ENCODE assay signal across 31 cellular contexts in the genomic region with DNA sequence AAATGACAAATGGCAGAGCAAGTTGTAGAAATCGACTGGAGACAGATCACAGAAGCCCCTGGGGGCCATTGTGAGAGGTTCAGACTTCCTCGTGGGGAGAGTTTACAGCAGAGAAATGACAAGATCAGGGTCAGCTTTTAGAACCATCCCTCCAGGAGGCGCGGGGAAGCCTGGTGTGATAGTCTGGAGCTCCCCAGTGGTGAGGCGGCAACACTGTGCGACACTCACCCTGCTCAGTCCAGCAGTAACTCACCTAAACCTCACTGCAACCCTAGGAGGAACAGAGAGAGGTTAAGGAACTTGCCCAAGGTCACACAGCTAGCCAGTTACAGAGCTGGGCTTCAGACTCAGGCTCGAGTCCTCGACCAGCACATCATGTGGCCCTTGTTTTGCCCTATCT.
"Had no signal": no experiment of that assay in that cellular context is flagged by ENCODE, and none has a peak within 500 bp of the region (broad histone marks: within the 10 kb centered on the region; RNA-seq: fewer than 3 reads in every experiment).

No MANE protein-coding gene starts in this region.

- DNase-seq: activated CD4-positive, alpha-beta T cell treated with anti-CD3 and anti-CD28 coated beads for 36 hours; activated CD4-positive, alpha-beta T cell treated with anti-CD3 and anti-CD28 coated beads, Interleukin-2, amount 10 ng/mL, durations not matched to agents 7 days and 5 days; activated CD4-positive, alpha-beta T cell treated with anti-CD3 and anti-CD28 coated beads, Interleukin-2, amount 50 U/mL, for 48 hours; activated CD8-positive, alpha-beta T cell treated with anti-CD3 and anti-CD28 coated beads, Interleukin-2, amount 10 ng/mL, durations not matched to agents 7 days and 5 days; activated gamma-delta T cell; activated naive CD4-positive, alpha-beta T cell treated with Interleukin-2 at 50 U/mL for 16 hours; activated naive CD8-positive, alpha-beta T cell treated with anti-CD3 and anti-CD28 coated beads, Interleukin-2, amount 10 ng/mL, durations not matched to agents 7 days and 5 days; activated T-cell treated with anti-CD3 and anti-CD28 coated beads, Interleukin-2, amount 50 U/mL, for 24 hours; amygdala; Kasumi-1; MM.1S; MV-4-11; NCI-H1105; NCI-H1417 treated with DMSO at 0.1 percent for 48 hours; NCI-H187 treated with DMSO at 0.1 percent for 48 hours; NCI-H2081; NCI-H226; NCI-H446 treated with DMSO at 0.1 percent for 48 hours; NCI-H524 treated with DMSO at 0.1 percent for 48 hours; PC-3; Peyer's patch; SIG-M5; T1000 had no signal

- H3K27me3 ChIP-seq: ascending aorta, cardiac muscle cell, Peyer's patch had no signal

- H3K4me1 Mint-ChIP-seq: activated CD4-positive, alpha-beta T cell treated with anti-CD3 and anti-CD28 coated beads for 36 hours; activated CD4-positive, alpha-beta T cell treated with anti-CD3 and anti-CD28 coated beads, Interleukin-2, amount 10 ng/mL, durations not matched to agents 7 days and 5 days; activated naive CD4-positive, alpha-beta T cell treated with anti-CD3 and anti-CD28 coated beads, Interleukin-2, amount 50 U/mL, for 24 hours; activated naive CD8-positive, alpha-beta T cell treated with anti-CD3 and anti-CD28 coated beads, Interleukin-2, amount 10 ng/mL, durations not matched to agents 7 days and 5 days; central memory CD8-positive, alpha-beta T cell had no signal

- H3K9me3 ChIP-seq: ascending aorta, Peyer's patch had no signal

- H3K9me3 Mint-ChIP-seq: activated CD4-positive, alpha-beta T cell treated with anti-CD3 and anti-CD28 coated beads, Interleukin-2, amount 10 ng/mL, durations not matched to agents 7 days and 5 days; activated naive CD4-positive, alpha-beta T cell treated with anti-CD3 and anti-CD28 coated beads, Interleukin-2, amount 50 U/mL, for 24 hours; activated naive CD8-positive, alpha-beta T cell treated with anti-CD3 and anti-CD28 coated beads, Interleukin-2, amount 10 ng/mL, durations not matched to agents 7 days and 5 days; activated T-helper 2 cell treated with anti-CD3 and anti-CD28 coated beads, Interferon-gamma antibody, Interleukin-2, Interleukin-4, amounts not matched to agents 10 μg/mL and 5 μg/mL and 100 μg/mL, durations not matched to agents 14 hours and 24 hours and 36 hours; central memory CD8-positive, alpha-beta T cell had no signal

- H3K4me1 ChIP-seq: ascending aorta, Peyer's patch had no signal

- H3K36me3 Mint-ChIP-seq: activated naive CD4-positive, alpha-beta T cell treated with anti-CD3 and anti-CD28 coated beads, Interleukin-2, amount 50 U/mL, for 24 hours; activated naive CD8-positive, alpha-beta T cell treated with anti-CD3 and anti-CD28 coated beads, Interleukin-2, amount 10 ng/mL, durations not matched to agents 7 days and 5 days had no signal

- ATAC-seq: activated CD4-positive, alpha-beta T cell treated with anti-CD3 and anti-CD28 coated beads for 36 hours; activated CD4-positive, CD25-positive, alpha-beta regulatory T cell treated with anti-CD3 and anti-CD28 coated beads, Interleukin-2, amount 50 U/mL, for 24 hours; activated CD8-positive, alpha-beta T cell treated with anti-CD3 and anti-CD28 coated beads, Interleukin-2, amount 10 ng/mL, durations not matched to agents 7 days and 5 days; PC-3; Right ventricle myocardium inferior had no signal

- H3K4me3 ChIP-seq: ascending aorta, cardiac muscle cell, Peyer's patch had no signal

- H3K4me3 Mint-ChIP-seq: activated CD4-positive, alpha-beta T cell treated with anti-CD3 and anti-CD28 coated beads for 36 hours; activated CD4-positive, alpha-beta T cell treated with anti-CD3 and anti-CD28 coated beads, Interleukin-2, amount 10 ng/mL, durations not matched to agents 7 days and 5 days; activated CD8-positive, alpha-beta T cell treated with anti-CD3 and anti-CD28 coated beads, Interleukin-2, amount 10 ng/mL, durations not matched to agents 7 days and 5 days; activated naive CD4-positive, alpha-beta T cell treated with anti-CD3 and anti-CD28 coated beads, Interleukin-2, amount 50 U/mL, for 24 hours; activated naive CD8-positive, alpha-beta T cell treated with anti-CD3 and anti-CD28 coated beads, Interleukin-2, amount 10 ng/mL, durations not matched to agents 7 days and 5 days; activated T-cell treated with anti-CD3 and anti-CD28 coated beads, Interleukin-2, amount 50 U/mL, for 24 hours; central memory CD8-positive, alpha-beta T cell had no signal

- H3K27ac ChIP-seq: ascending aorta, cardiac muscle cell, Peyer's patch, RWPE1 had no signal

- H3K36me3 ChIP-seq: ascending aorta, cardiac muscle cell, Peyer's patch had no signal

- H3K27me3 Mint-ChIP-seq: activated CD4-positive, alpha-beta T cell treated with anti-CD3 and anti-CD28 coated beads, Interleukin-2, amount 10 ng/mL, durations not matched to agents 7 days and 5 days had no signal

- H3K27ac Mint-ChIP-seq: activated CD4-positive, alpha-beta T cell treated with anti-CD3 and anti-CD28 coated beads for 36 hours; activated CD4-positive, alpha-beta T cell treated with anti-CD3 and anti-CD28 coated beads, Interleukin-2, amount 10 ng/mL, durations not matched to agents 7 days and 5 days; activated CD8-positive, alpha-beta T cell treated with anti-CD3 and anti-CD28 coated beads, Interleukin-2, amount 10 ng/mL, durations not matched to agents 7 days and 5 days; activated naive CD4-positive, alpha-beta T cell treated with anti-CD3 and anti-CD28 coated beads, Interleukin-2, amount 50 U/mL, for 24 hours; activated naive CD8-positive, alpha-beta T cell treated with anti-CD3 and anti-CD28 coated beads, Interleukin-2, amount 10 ng/mL, durations not matched to agents 7 days and 5 days; activated T-cell treated with anti-CD3 and anti-CD28 coated beads, Interleukin-2, amount 50 U/mL, for 24 hours; activated T-helper 2 cell treated with anti-CD3 and anti-CD28 coated beads, Interferon-gamma antibody, Interleukin-2, Interleukin-4, amounts not matched to agents 10 μg/mL and 5 μg/mL and 100 μg/mL, durations not matched to agents 14 hours and 24 hours and 36 hours had no signal
